Comparison of ENCODE assay signal across 1 cellular context in the genomic region with DNA sequence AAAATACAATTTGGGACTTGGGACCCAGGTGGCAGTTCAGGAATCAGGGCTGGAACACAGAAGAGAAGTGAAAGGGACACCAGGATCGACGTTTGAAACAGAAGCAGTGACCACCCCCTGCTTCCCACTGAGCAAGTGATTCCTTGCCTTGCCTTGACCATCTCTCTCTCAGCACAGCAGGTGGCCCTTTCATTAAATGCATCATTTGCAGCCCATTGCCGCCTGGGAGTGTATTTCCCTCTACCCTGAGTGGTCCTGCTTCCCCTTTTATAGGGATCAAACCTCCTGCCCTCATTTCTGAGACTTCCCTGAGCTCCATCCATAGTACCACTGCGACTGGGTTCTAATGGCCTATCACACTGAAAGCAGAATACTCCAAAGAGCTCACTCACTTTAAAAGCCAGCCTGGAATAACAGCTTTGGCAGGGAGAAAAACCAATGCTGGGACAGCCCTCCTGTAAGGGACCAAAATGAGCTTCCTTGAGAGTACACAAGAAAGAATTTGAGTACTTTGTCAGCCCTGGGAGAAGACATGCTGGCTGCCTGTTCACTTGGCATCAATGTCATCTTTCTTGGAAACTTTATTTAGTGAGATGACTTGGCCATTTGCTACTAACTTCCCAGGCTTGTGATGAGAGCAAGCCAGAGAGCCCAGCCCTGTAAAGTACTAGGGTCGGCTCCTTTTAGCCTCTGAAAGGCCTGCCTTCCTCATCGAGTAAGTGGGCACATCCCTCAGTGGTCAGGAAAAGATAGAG.
TF ChIP-seq lines count a peak whose summit lies in the region.

No MANE protein-coding gene starts in this region.

TF ChIP-seq in GM23338, 12 proteins besides CTCF, POLR2A, EP300 and RAD21 (continued from another document):
- TF ChIP-seq, protein P1, sequence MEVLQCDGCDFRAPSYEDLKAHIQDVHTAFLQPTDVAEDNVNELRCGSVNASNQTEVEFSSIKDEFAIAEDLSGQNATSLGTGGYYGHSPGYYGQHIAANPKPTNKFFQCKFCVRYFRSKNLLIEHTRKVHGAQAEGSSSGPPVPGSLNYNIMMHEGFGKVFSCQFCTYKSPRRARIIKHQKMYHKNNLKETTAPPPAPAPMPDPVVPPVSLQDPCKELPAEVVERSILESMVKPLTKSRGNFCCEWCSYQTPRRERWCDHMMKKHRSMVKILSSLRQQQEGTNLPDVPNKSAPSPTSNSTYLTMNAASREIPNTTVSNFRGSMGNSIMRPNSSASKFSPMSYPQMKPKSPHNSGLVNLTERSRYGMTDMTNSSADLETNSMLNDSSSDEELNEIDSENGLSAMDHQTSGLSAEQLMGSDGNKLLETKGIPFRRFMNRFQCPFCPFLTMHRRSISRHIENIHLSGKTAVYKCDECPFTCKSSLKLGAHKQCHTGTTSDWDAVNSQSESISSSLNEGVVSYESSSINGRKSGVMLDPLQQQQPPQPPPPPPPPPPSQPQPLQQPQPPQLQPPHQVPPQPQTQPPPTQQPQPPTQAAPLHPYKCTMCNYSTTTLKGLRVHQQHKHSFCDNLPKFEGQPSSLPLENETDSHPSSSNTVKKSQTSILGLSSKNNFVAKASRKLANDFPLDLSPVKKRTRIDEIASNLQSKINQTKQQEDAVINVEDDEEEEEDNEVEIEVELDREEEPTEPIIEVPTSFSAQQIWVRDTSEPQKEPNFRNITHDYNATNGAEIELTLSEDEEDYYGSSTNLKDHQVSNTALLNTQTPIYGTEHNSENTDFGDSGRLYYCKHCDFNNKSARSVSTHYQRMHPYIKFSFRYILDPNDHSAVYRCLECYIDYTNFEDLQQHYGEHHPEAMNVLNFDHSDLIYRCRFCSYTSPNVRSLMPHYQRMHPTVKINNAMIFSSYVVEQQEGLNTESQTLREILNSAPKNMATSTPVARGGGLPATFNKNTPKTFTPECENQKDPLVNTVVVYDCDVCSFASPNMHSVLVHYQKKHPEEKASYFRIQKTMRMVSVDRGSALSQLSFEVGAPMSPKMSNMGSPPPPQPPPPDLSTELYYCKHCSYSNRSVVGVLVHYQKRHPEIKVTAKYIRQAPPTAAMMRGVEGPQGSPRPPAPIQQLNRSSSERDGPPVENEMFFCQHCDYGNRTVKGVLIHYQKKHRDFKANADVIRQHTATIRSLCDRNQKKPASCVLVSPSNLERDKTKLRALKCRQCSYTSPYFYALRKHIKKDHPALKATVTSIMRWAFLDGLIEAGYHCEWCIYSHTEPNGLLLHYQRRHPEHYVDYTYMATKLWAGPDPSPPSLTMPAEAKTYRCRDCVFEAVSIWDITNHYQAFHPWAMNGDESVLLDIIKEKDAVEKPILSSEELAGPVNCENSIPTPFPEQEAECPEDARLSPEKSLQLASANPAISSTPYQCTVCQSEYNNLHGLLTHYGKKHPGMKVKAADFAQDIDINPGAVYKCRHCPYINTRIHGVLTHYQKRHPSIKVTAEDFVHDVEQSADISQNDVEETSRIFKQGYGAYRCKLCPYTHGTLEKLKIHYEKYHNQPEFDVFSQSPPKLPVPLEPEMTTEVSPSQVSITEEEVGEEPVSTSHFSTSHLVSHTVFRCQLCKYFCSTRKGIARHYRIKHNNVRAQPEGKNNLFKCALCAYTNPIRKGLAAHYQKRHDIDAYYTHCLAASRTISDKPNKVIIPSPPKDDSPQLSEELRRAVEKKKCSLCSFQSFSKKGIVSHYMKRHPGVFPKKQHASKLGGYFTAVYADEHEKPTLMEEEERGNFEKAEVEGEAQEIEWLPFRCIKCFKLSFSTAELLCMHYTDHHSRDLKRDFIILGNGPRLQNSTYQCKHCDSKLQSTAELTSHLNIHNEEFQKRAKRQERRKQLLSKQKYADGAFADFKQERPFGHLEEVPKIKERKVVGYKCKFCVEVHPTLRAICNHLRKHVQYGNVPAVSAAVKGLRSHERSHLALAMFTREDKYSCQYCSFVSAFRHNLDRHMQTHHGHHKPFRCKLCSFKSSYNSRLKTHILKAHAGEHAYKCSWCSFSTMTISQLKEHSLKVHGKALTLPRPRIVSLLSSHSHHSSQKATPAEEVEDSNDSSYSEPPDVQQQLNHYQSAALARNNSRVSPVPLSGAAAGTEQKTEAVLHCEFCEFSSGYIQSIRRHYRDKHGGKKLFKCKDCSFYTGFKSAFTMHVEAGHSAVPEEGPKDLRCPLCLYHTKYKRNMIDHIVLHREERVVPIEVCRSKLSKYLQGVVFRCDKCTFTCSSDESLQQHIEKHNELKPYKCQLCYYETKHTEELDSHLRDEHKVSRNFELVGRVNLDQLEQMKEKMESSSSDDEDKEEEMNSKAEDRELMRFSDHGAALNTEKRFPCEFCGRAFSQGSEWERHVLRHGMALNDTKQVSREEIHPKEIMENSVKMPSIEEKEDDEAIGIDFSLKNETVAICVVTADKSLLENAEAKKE (CRISPR knock-in tag; IDR thresholded peaks at IDR 0.05) = no peak
- no peak for TF ChIP-seq NANOG (IDR thresholded peaks at IDR 0.05; ENCODE audit: borderline replicate concordance)
- TF ChIP-seq, protein P2, sequence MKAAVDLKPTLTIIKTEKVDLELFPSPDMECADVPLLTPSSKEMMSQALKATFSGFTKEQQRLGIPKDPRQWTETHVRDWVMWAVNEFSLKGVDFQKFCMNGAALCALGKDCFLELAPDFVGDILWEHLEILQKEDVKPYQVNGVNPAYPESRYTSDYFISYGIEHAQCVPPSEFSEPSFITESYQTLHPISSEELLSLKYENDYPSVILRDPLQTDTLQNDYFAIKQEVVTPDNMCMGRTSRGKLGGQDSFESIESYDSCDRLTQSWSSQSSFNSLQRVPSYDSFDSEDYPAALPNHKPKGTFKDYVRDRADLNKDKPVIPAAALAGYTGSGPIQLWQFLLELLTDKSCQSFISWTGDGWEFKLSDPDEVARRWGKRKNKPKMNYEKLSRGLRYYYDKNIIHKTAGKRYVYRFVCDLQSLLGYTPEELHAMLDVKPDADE (IDR thresholded peaks at IDR 0.05) = no peak
